In the genomic region with DNA sequence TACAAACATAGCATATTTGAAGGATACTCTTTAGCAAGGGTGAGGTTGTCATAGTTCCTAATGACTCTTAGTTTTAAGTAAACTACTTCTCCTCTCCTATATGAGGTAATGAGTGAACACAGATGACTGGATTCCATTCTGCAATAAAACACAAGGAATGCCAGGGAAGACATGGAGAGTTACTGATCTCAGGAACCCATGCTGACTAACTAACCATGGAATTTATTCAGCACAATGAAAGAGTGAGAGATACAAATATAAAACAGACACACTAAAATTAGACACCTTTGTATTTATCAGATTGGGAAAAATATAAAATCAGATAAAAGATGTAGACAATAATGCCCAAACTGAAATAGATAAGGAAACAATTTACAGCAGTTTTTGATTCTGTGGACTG, we compare ENCODE assay signal across 18 cellular contexts.
DNase-seq lines count a peak whose midpoint lies in the region; ATAC-seq, FAIRE-seq and TF ChIP-seq lines count a peak whose summit lies in the region.
"Had no signal": no experiment of that assay in that cellular context is flagged by ENCODE, and none has a peak within 500 bp of the region (broad histone marks: within the 10 kb centered on the region; RNA-seq: fewer than 3 reads in every experiment).

No MANE protein-coding gene starts in this region.

- TF ChIP-seq CTCF in brain microvascular endothelial cell (IDR thresholded peaks at IDR 0.05; ENCODE audit: low read depth, low read length, missing control alignments), result no peak
- no peak for TF ChIP-seq CTCF in hepatocyte (IDR thresholded peaks at IDR 0.05; ENCODE audit: poor library complexity)

- H3K9me3 ChIP-seq in hepatocyte (ENCODE audit: low read depth), result no peaks in the 10 kb centered on the region

- H2AFZ ChIP-seq in hepatocyte, result no peak overlapping the region

- H3K4me2 ChIP-seq in hepatocyte, result no peak overlapping the region

- no peaks in the 10 kb centered on the region for H3K9me2 ChIP-seq in hepatocyte (replicated peaks; ENCODE audit: insufficient read depth)

- ATAC-seq in GM21528 (IDR thresholded peaks at IDR 0.05; ENCODE audit: low FRiP score, unreplicated experiment), result no peak
- ATAC-seq: heart left ventricle had no signal

- H3K27ac ChIP-seq in brain microvascular endothelial cell, result peak overlapping the region; percentile 37
- H3K27ac ChIP-seq in hepatocyte, result peak overlapping the region; percentile 29
- H3K27ac ChIP-seq: C4-2B, heart left ventricle, VCaP had no signal

- in situ Hi-C loops in brain microvascular endothelial cell (cut with HindIII; ENCODE audit: low pct_ligation_motif_present, low sequenced_read_pairs), result no loop called here

- H4K20me1 ChIP-seq in hepatocyte (ENCODE audit: insufficient read depth, poor library complexity, severe bottlenecking), result no peaks in the 10 kb centered on the region

- H3K4me1 ChIP-seq in hepatocyte (ENCODE audit: insufficient read depth), result peaks cover 10% of the 10 kb centered on the region
- H3K4me1 ChIP-seq: heart left ventricle had no signal

- H3K36me3 ChIP-seq in brain microvascular endothelial cell (replicated peaks) (no peaks in the 10 kb centered on the region), hepatocyte (replicated peaks; ENCODE audit: insufficient read depth, low read depth) (no peaks in the 10 kb centered on the region)
- H3K36me3 ChIP-seq: heart left ventricle had no signal

- DNase-seq in LHCN-M2 (ENCODE audit: low read depth) (peak; percentile 83), brain microvascular endothelial cell (peak; percentile 78), hepatocyte (ENCODE audit: low spot score) (peak; percentile 25), urothelium cell line (ENCODE audit: low spot score) (peak; percentile 31), NCI-H187 (lab: John Stamatoyannopoulos, UW) (no peak)
- no peak for DNase-seq in stimulated activated CD4-positive, alpha-beta T cell treated with anti-CD3 and anti-CD28 coated beads, Interleukin-1b, Interleukin-23, amount 100 ng/mL, for 48 hours
- DNase-seq: activated CD8-positive, alpha-beta memory T cell treated with anti-CD3 and anti-CD28 coated beads for 24 hours; activated effector memory CD4-positive, alpha-beta T cell treated with Interleukin-2 at 50 U/mL for 16 hours; effector memory CD4-positive, alpha-beta T cell; H9; heart left ventricle; KBM-7; kidney; NCI-H1417 treated with DMSO at 0.1 percent for 48 hours; stimulated activated CD4-positive, alpha-beta T cell treated with anti-CD3 and anti-CD28 coated beads, Interleukin-15, amount 100 ng/mL, for 24 hours had no signal

- H3K4me3 ChIP-seq in brain microvascular endothelial cell (ENCODE audit: low read depth, low read length) (no peak overlapping the region), hepatocyte (no peak overlapping the region)
- H3K4me3 ChIP-seq: heart left ventricle had no signal

- H3K27me3 ChIP-seq in brain microvascular endothelial cell (replicated peaks), result no peaks in the 10 kb centered on the region
- H3K27me3 ChIP-seq in hepatocyte, result no peaks in the 10 kb centered on the region

- FAIRE-seq in urothelium cell line (lab: Jason Lieb, UNC), result no peak
- FAIRE-seq: kidney had no signal

- H3K79me2 ChIP-seq in hepatocyte, result no peaks in the 10 kb centered on the region

Comparison
In these comparisons a context has a peak if more than half of its experiments do, and no peak if none do; other contexts are left out.
1. DNase-seq: peak in LHCN-M2 (single experiment), brain microvascular endothelial cell (single experiment), hepatocyte (single experiment) and urothelium cell line (single experiment); none in stimulated activated CD4-positive, alpha-beta T cell treated with anti-CD3 and anti-CD28 coated beads, Interleukin-1b, Interleukin-23, amount 100 ng/mL, for 48 hours (single experiment) and NCI-H187 (0 of 2).